8 cellular contexts compared by ENCODE assay signal in genomic region chr14:63727736-63728728, GRCh38. TPM values are rescaled to one million over a fixed set of nuclear protein-coding genes. Genes with fewer than 3 reads are reported as not detected.
DNase-seq lines count a peak whose midpoint lies in the region; ATAC-seq and TF ChIP-seq lines count a peak whose summit lies in the region.

A gene with protein sequence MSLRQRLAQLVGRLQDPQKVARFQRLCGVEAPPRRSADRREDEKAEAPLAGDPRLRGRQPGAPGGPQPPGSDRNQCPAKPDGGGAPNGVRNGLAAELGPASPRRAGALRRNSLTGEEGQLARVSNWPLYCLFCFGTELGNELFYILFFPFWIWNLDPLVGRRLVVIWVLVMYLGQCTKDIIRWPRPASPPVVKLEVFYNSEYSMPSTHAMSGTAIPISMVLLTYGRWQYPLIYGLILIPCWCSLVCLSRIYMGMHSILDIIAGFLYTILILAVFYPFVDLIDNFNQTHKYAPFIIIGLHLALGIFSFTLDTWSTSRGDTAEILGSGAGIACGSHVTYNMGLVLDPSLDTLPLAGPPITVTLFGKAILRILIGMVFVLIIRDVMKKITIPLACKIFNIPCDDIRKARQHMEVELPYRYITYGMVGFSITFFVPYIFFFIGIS (minus strand): TSS chr14:63728065. CDS start chr14:63727944, 121 bp downstream.

- WGBS in H9 (ENCODE audit: extremely low coverage, insufficient read length, low lambda C conversion rate): no CpG with 5 or more reads among the region's 88 CpGs
- 1% methylated on average over 78 of the region's 88 CpGs for WGBS in prostate gland

- H3K4me2 ChIP-seq in H9 (ENCODE audit: insufficient read depth, insufficient read length, low read length): peak within 1 kb of the TSS; percentile 87

- no peaks in the 10 kb centered on the region; a peak in 1 of 7 replicates for H3K36me3 Mint-ChIP-seq in H9 (ENCODE audit: insufficient read depth in 1 of 3, low read depth in 3 of 3)

- H2BK120ac ChIP-seq in H9 (ENCODE audit: low read depth, low read length, poor library complexity, severe bottlenecking): no peak within 1 kb of the TSS

- H3T11ph ChIP-seq in H9 (ENCODE audit: low read length): no peak within 1 kb of the TSS

- no peak within 1 kb of the TSS for H2BK15ac ChIP-seq in H9 (ENCODE audit: low read depth, low read length)

- no peaks in the 10 kb centered on the region for H3K79me1 ChIP-seq in H9 (ENCODE audit: insufficient read depth, low read depth, low read length, poor library complexity, severe bottlenecking)

- no peak within 1 kb of the TSS for H3K56ac ChIP-seq in H9 (ENCODE audit: insufficient read length, low read depth, low read length)

- peak within 1 kb of the TSS in 2 of 3 experiments; percentile 46 to 93; a peak in 4 of 7 replicates for H3K27ac Mint-ChIP-seq in H9

- H4K20me1 ChIP-seq in H9 (ENCODE audit: control insufficient read depth, insufficient read depth, insufficient read length): no peaks in the 10 kb centered on the region

- no peak within 1 kb of the TSS for H2BK5ac ChIP-seq in H9 (ENCODE audit: insufficient read length, low read length)

- no peak within 1 kb of the TSS for H2BK20ac ChIP-seq in H9 (ENCODE audit: low read depth, low read length, poor library complexity, severe bottlenecking)

- no peak within 1 kb of the TSS for H4K91ac ChIP-seq in H9 (ENCODE audit: insufficient read length, low read depth, low read length)

- TF ChIP-seq CTCF in GM10248 (IDR thresholded peaks at IDR 0.05; ENCODE audit: control extremely low read depth, extremely low read depth, low read depth, missing control alignments): peak; percentile 56
- peak; percentile 47; the same call in 2 of the 3 replicates for TF ChIP-seq CTCF in H9 (conservative IDR thresholded peaks at IDR 0.05)
- TF ChIP-seq CTCF in prostate gland (IDR thresholded peaks at IDR 0.05): peak in 3 of 4 experiments; percentile 12 to 30 (median 28)

- peak within 1 kb of the TSS; percentile 39 for H3K18ac ChIP-seq in H9 (ENCODE audit: insufficient read length, low read depth, low read length)

- H3K79me2 ChIP-seq in H9 (ENCODE audit: insufficient read depth, low read length): no peaks in the 10 kb centered on the region

- peaks cover 25% of the 10 kb centered on the region in 2 experiments for H3K4me1 Mint-ChIP-seq in H9

- peak within 1 kb of the TSS; percentile 97 to 100 for H3K4me3 Mint-ChIP-seq in H9

- H3K9ac ChIP-seq in H9 (ENCODE audit: extremely low read depth, insufficient read length, low read length): peak within 1 kb of the TSS; percentile 64

- DNase-seq in GM10248 (ENCODE audit: extremely low spot score) (peak; percentile 94), H9 (peak; percentile 79), M059J (ENCODE audit: low read depth) (peak; percentile 73), amniotic epithelial cell (ENCODE audit: low read depth) (peak; percentile 42), left cardiac atrium (peak; percentile 88), prostate gland (ENCODE audit: low spot score) (peak; percentile 58), ureter (ENCODE audit: low spot score) (peak; percentile 75)

- POLR2A ChIA-PET in GM10248 (lab: Yijun Ruan, JAX): interaction anchor here (1.1 kb wide), 1 partner anchor 21 kb away, joined by 7 read pairs; no protein-coding TSS in a partner anchor

- H3K4me1 ChIP-seq in H9 (ENCODE audit: insufficient read depth, low read length) (peaks cover 5% of the 10 kb centered on the region; the same call in 1 of the 2 replicates), prostate gland (replicated peaks) (no peaks in the 10 kb centered on the region)

- H3K27me3 ChIP-seq in H9 (ENCODE audit: insufficient read depth, low read length): no peaks in the 10 kb centered on the region; the same call in 1 of the 2 replicates
- H3K27me3 ChIP-seq in prostate gland (replicated peaks; ENCODE audit: insufficient read depth): no peaks in the 10 kb centered on the region

- no peak within 1 kb of the TSS for H2BK12ac ChIP-seq in H9 (ENCODE audit: insufficient read length, low read depth, low read length)

- peaks cover 7% of the 10 kb centered on the region for H3K23me2 ChIP-seq in H9 (ENCODE audit: insufficient read length, low read depth, low read length, poor library complexity, severe bottlenecking)

- no peak within 1 kb of the TSS for H2AK5ac ChIP-seq in H9 (ENCODE audit: insufficient read length, low read length)

- no peaks in the 10 kb centered on the region for H3K9me3 ChIP-seq in H9 (ENCODE audit: control insufficient read depth, low read depth, low read length)
- no peaks in the 10 kb centered on the region for H3K9me3 ChIP-seq in prostate gland

- H3K14ac ChIP-seq in H9 (ENCODE audit: insufficient read depth, low read length): peak within 1 kb of the TSS; percentile 67

- H3K36me3 ChIP-seq in prostate gland: no peaks in the 10 kb centered on the region

- H3K27ac ChIP-seq in H9 (ENCODE audit: insufficient read length, low read depth, low read length): no peak within 1 kb of the TSS
- H3K27ac ChIP-seq in prostate gland: peak within 1 kb of the TSS; percentile 77 to 82

- H3K4ac ChIP-seq in H9 (ENCODE audit: low read depth, low read length): no peak within 1 kb of the TSS

- intact Hi-C loops in T-helper 1 cell treated with Interleukin-12 subunit alpha and Interleukin-12 subunit beta and Interleukin-4 antibody, amounts not matched to agents 30 ng/mL and 1 ng/mL, for 36 hours (cut with micrococcal nuclease): loop anchor here (1.0 to 10.0 kb wide), 10 partner anchors 9 to 661 kb away; partner anchors contain the start of genes MTHFD1, PPP2R5E and SYNE2
- intact Hi-C loops in left cardiac atrium (cut with DNase I) (loop anchor here in 1 of 2 donors (10.0 kb wide), 1 partner anchor 83 kb away; the partner anchor contains the start of gene WDR89), prostate gland (cut with DNase I) (loop anchor here (2.0 to 5.0 kb wide), 2 partner anchors 86 to 185 kb away; partner anchors contain the start of genes PPP2R5E and WDR89)

- peak; percentile 97 to 98 for ATAC-seq in left cardiac atrium

- CTCF ChIA-PET in GM10248 (lab: Yijun Ruan, JAX): interaction anchor here (0.7 to 3.2 kb wide), 11 partner anchors 9 to 86 kb away, joined by 3 to 13 read pairs (median 4); partner anchors contain the start of gene WDR89

- TF ChIP-seq POLR2A in prostate gland (IDR thresholded peaks at IDR 0.05): peak; percentile 48

- H2AFZ ChIP-seq in H9 (ENCODE audit: low read length): no peak within 1 kb of the TSS

- H3K9me3 Mint-ChIP-seq in H9: peaks cover 0 to 1% of the 10 kb centered on the region in 2 experiments; a peak in 3 of 5 replicates

- H4K8ac ChIP-seq in H9 (replicated peaks; ENCODE audit: insufficient read length, low read depth, low read length): no peak within 1 kb of the TSS

- no peak within 1 kb of the TSS for H4K5ac ChIP-seq in H9 (ENCODE audit: insufficient read length, low read depth, low read length)

- H3K27me3 Mint-ChIP-seq in H9 (ENCODE audit: low read depth): peaks cover 46% of the 10 kb centered on the region

- no peak within 1 kb of the TSS for H3K23ac ChIP-seq in H9 (ENCODE audit: insufficient read length, low read depth, low read length)

- peak within 1 kb of the TSS; percentile 97 to 98 for H3K4me3 ChIP-seq in prostate gland

RNA-seq across cellular contexts. Expression of the gene that starts here (rescaled TPM):
- total RNA-seq in H9 (2021) (5.5 and 5.8 TPM in 2 replicates), left cardiac atrium (1 to 10 TPM; 7.3 to 8.6 TPM), prostate gland (10 to 100 TPM; 19.7 to 37.5 TPM), ureter (14.5 TPM)
- total RNA-seq in M059J (2014; rRNA removed; shearing (Covaris generic)): 21.6 and 29.2 TPM in 2 replicates
- total RNA-seq in T-helper 1 cell treated with Interleukin-12 subunit alpha and Interleukin-12 subunit beta and Interleukin-4 antibody, amounts not matched to agents 30 ng/mL and 1 ng/mL, for 36 hours: 19.4 and 21.8 TPM in 2 replicates

Comparison
In these comparisons a context has a peak if more than half of its experiments do, and no peak if none do; other contexts are left out.
1. DNase-seq: peak in every context shown above with its lines; median percentile 94 in GM10248; 88 in left cardiac atrium; 79 in H9; 75 in ureter; 73 in M059J; 58 in prostate gland; 42 in amniotic epithelial cell.